Comparison of ENCODE assay signal across 34 cellular contexts in genomic region chr10:129446182-129446581, GRCh38.
"Had no signal": no experiment of that assay in that cellular context is flagged by ENCODE, and none has a peak within 500 bp of the region (broad histone marks: within the 10 kb centered on the region; RNA-seq: fewer than 3 reads in every experiment).

No MANE protein-coding gene starts in this region.

- H3K4me1 ChIP-seq: adrenal gland, body of pancreas, gastroesophageal sphincter, left ventricle myocardium inferior, parathyroid adenoma, right atrium auricular region, upper lobe of left lung, vagina had no signal

- H3K9me3 ChIP-seq: adrenal gland, body of pancreas, gastroesophageal sphincter, left ventricle myocardium inferior, right atrium auricular region, upper lobe of left lung, vagina had no signal

- H3K27ac Mint-ChIP-seq: activated CD4-positive, alpha-beta memory T cell treated with anti-CD3 and anti-CD28 coated beads for 36 hours; activated CD4-positive, alpha-beta T cell treated with anti-CD3 and anti-CD28 coated beads, Interleukin-2, amount 10 ng/mL, durations not matched to agents 24 days and 14 days; activated naive CD4-positive, alpha-beta T cell treated with anti-CD3 and anti-CD28 coated beads for 36 hours; activated naive CD8-positive, alpha-beta T cell treated with anti-CD3 and anti-CD28 coated beads for 36 hours; activated T-helper 1 cell treated with anti-CD3 and anti-CD28 coated beads, Interleukin-12 subunit alpha, Interleukin-12 subunit beta, Interleukin-2, Interleukin-4 antibody, amounts not matched to agents 30 ng/mL and 10 ng/mL and 1 ng/mL, durations not matched to agents 14 hours and 24 hours and 36 hours; naive thymus-derived CD4-positive, alpha-beta T cell; neural progenitor cell; stimulated activated memory B cell treated with anti-CD40 and anti-IgM and Interleukin-4, amounts not matched to agents 10 μg/mL and 1 μg/mL and 100 μg/mL, for 72 hours; stimulated activated naive CD8-positive, alpha-beta T cell treated with anti-CD3 and anti-CD28 coated beads, Interleukin-15, amount 100 ng/mL, for 72 hours had no signal

- H3K4me1 Mint-ChIP-seq: activated CD4-positive, alpha-beta T cell treated with anti-CD3 and anti-CD28 coated beads, Interleukin-2, amount 10 ng/mL, durations not matched to agents 24 days and 14 days; activated naive CD8-positive, alpha-beta T cell treated with anti-CD3 and anti-CD28 coated beads for 36 hours; naive thymus-derived CD4-positive, alpha-beta T cell; stimulated activated memory B cell treated with anti-CD40 and anti-IgM and Interleukin-4, amounts not matched to agents 10 μg/mL and 1 μg/mL and 100 μg/mL, for 72 hours; stimulated activated naive CD8-positive, alpha-beta T cell treated with anti-CD3 and anti-CD28 coated beads, Interleukin-15, amount 100 ng/mL, for 72 hours had no signal

- H3K9ac ChIP-seq: neural progenitor cell, parathyroid adenoma had no signal

- H3K4me2 ChIP-seq: hepatocyte, neural progenitor cell, smooth muscle cell had no signal

- H3K9me3 Mint-ChIP-seq: activated CD4-positive, alpha-beta memory T cell treated with anti-CD3 and anti-CD28 coated beads for 36 hours; activated CD4-positive, alpha-beta T cell treated with anti-CD3 and anti-CD28 coated beads, Interleukin-2, amount 10 ng/mL, durations not matched to agents 24 days and 14 days; activated naive CD4-positive, alpha-beta T cell treated with anti-CD3 and anti-CD28 coated beads for 36 hours; activated naive CD8-positive, alpha-beta T cell treated with anti-CD3 and anti-CD28 coated beads for 36 hours; activated T-helper 1 cell treated with anti-CD3 and anti-CD28 coated beads, Interleukin-12 subunit alpha, Interleukin-12 subunit beta, Interleukin-2, Interleukin-4 antibody, amounts not matched to agents 30 ng/mL and 10 ng/mL and 1 ng/mL, durations not matched to agents 14 hours and 24 hours and 36 hours; naive thymus-derived CD4-positive, alpha-beta T cell; neural progenitor cell; stimulated activated memory B cell treated with anti-CD40 and anti-IgM and Interleukin-4, amounts not matched to agents 10 μg/mL and 1 μg/mL and 100 μg/mL, for 72 hours; stimulated activated naive CD8-positive, alpha-beta T cell treated with anti-CD3 and anti-CD28 coated beads, Interleukin-15, amount 100 ng/mL, for 72 hours had no signal

- H3K79me2 ChIP-seq: hepatocyte, parathyroid adenoma had no signal

- H3K27me3 ChIP-seq: adrenal gland, body of pancreas, hepatocyte, neural progenitor cell, right atrium auricular region, upper lobe of left lung, vagina had no signal

- H3K27ac ChIP-seq: adrenal gland, body of pancreas, gastroesophageal sphincter, hepatocyte, left ventricle myocardium inferior, neural progenitor cell, parathyroid adenoma, right atrium auricular region, upper lobe of left lung, vagina, WERI-Rb-1 had no signal

- H3K27me3 Mint-ChIP-seq: activated naive CD8-positive, alpha-beta T cell treated with anti-CD3 and anti-CD28 coated beads for 36 hours had no signal

- H3K36me3 Mint-ChIP-seq: activated CD4-positive, alpha-beta memory T cell treated with anti-CD3 and anti-CD28 coated beads for 36 hours; activated naive CD8-positive, alpha-beta T cell treated with anti-CD3 and anti-CD28 coated beads for 36 hours; naive thymus-derived CD4-positive, alpha-beta T cell; neural progenitor cell; stimulated activated memory B cell treated with anti-CD40 and anti-IgM and Interleukin-4, amounts not matched to agents 10 μg/mL and 1 μg/mL and 100 μg/mL, for 72 hours had no signal

- H3K36me3 ChIP-seq: adrenal gland, gastroesophageal sphincter, left ventricle myocardium inferior, neural progenitor cell, right atrium auricular region, upper lobe of left lung, vagina, WERI-Rb-1 had no signal

- H3K4me3 Mint-ChIP-seq: activated CD4-positive, alpha-beta memory T cell treated with anti-CD3 and anti-CD28 coated beads for 36 hours; activated CD4-positive, alpha-beta T cell treated with anti-CD3 and anti-CD28 coated beads, Interleukin-2, amount 10 ng/mL, durations not matched to agents 24 days and 14 days; activated naive CD4-positive, alpha-beta T cell treated with anti-CD3 and anti-CD28 coated beads for 36 hours; activated naive CD8-positive, alpha-beta T cell treated with anti-CD3 and anti-CD28 coated beads for 36 hours; activated T-helper 1 cell treated with anti-CD3 and anti-CD28 coated beads, Interleukin-12 subunit alpha, Interleukin-12 subunit beta, Interleukin-2, Interleukin-4 antibody, amounts not matched to agents 30 ng/mL and 10 ng/mL and 1 ng/mL, durations not matched to agents 14 hours and 24 hours and 36 hours; naive thymus-derived CD4-positive, alpha-beta T cell; neural progenitor cell; stimulated activated memory B cell treated with anti-CD40 and anti-IgM and Interleukin-4, amounts not matched to agents 10 μg/mL and 1 μg/mL and 100 μg/mL, for 72 hours; stimulated activated naive CD8-positive, alpha-beta T cell treated with anti-CD3 and anti-CD28 coated beads, Interleukin-15, amount 100 ng/mL, for 72 hours had no signal

- H3K4me3 ChIP-seq: adrenal gland, body of pancreas, gastroesophageal sphincter, hepatocyte, left ventricle myocardium inferior, neural progenitor cell, right atrium auricular region, smooth muscle cell, upper lobe of left lung, vagina had no signal

- ATAC-seq: body of pancreas; gastroesophageal sphincter; naive thymus-derived CD4-positive, alpha-beta T cell; stimulated activated memory B cell treated with anti-CD40 and anti-IgM and Interleukin-4, amounts not matched to agents 10 μg/mL and 1 μg/mL and 100 μg/mL, for 72 hours; stimulated activated naive CD8-positive, alpha-beta T cell treated with anti-CD3 and anti-CD28 coated beads, Interleukin-15, amount 100 ng/mL, for 72 hours had no signal

- H2AFZ ChIP-seq: hepatocyte, neural progenitor cell, parathyroid adenoma had no signal

- DNase-seq: activated CD4-positive, alpha-beta memory T cell treated with anti-CD3 and anti-CD28 coated beads for 36 hours; activated CD4-positive, alpha-beta T cell treated with anti-CD3 and anti-CD28 coated beads, Interleukin-2, amount 10 ng/mL, durations not matched to agents 24 days and 14 days; activated CD4-positive, CD25-positive, alpha-beta regulatory T cell treated with anti-CD3 and anti-CD28 coated beads, Interleukin-2, amount 50 U/mL, for 72 hours; activated CD8-positive, alpha-beta memory T cell treated with anti-CD3 and anti-CD28 coated beads, Interleukin-2, amount 50 U/mL, for 4 hours; activated effector memory CD4-positive, alpha-beta T cell treated with anti-CD3 and anti-CD28 coated beads, Interleukin-2, amount 50 U/mL, for 16 hours; activated naive CD4-positive, alpha-beta T cell treated with anti-CD3 and anti-CD28 coated beads for 36 hours; activated naive CD8-positive, alpha-beta T cell treated with anti-CD3 and anti-CD28 coated beads for 36 hours; activated T-cell treated with anti-CD3 and anti-CD28 coated beads, Interleukin-2, amount 50 U/mL, for 1 hour; adrenal gland; aorta; body of pancreas; effector memory CD4-positive, alpha-beta T cell; erythroblast; left ventricle myocardium inferior; midbrain; naive thymus-derived CD4-positive, alpha-beta T cell; occipital lobe; stimulated activated CD4-positive, alpha-beta T cell treated with anti-CD3 and anti-CD28 coated beads, Interleukin-1b, Interleukin-23, amount 100 ng/mL, for 48 hours; stimulated activated CD4-positive, alpha-beta T cell treated with anti-CD3 and anti-CD28 coated beads, Interleukin-4, amount 100 ng/mL, for 4 hours; stimulated activated CD8-positive, alpha-beta memory T cell treated with anti-CD3 and anti-CD28 coated beads, Interleukin-4, amount 100 ng/mL, for 48 hours; stimulated activated naive CD8-positive, alpha-beta T cell treated with anti-CD3 and anti-CD28 coated beads, Interleukin-15, amount 100 ng/mL, for 72 hours; substantia nigra; T1000; upper lobe of left lung; WERI-Rb-1 had no signal
